Comparison of ENCODE assay signal across 17 cellular contexts in genomic region chr1:89980605-89981004, GRCh38. TPM values are rescaled to one million over a fixed set of nuclear protein-coding genes. Genes with fewer than 3 reads are reported as not detected.
DNase-seq lines count a peak whose midpoint lies in the region; ATAC-seq and TF ChIP-seq lines count a peak whose summit lies in the region.
"Had no signal": no experiment of that assay in that cellular context is flagged by ENCODE, and none has a peak within 500 bp of the region (broad histone marks: within the 10 kb centered on the region; RNA-seq: fewer than 3 reads in every experiment).

No MANE protein-coding gene starts in this region.

- no peak for DNase-seq in left ventricle myocardium superior
- no peak for DNase-seq in cardiac septum (ENCODE audit: low spot score)
- DNase-seq in NCI-H2171 (lab: John Stamatoyannopoulos, UW), result peak; percentile 80
- DNase-seq in epithelial cell of esophagus (ENCODE audit: low read depth), result peak; percentile 40
- peak; percentile 35 for DNase-seq in stromal cell of bone marrow (ENCODE audit: low read depth)
- no peak for DNase-seq in activated naive CD4-positive, alpha-beta T cell (lab: John Stamatoyannopoulos, UW)
- DNase-seq: activated CD4-positive, alpha-beta T cell treated with anti-CD3 and anti-CD28 coated beads for 36 hours; activated CD8-positive, alpha-beta memory T cell treated with anti-CD3 and anti-CD28 coated beads, Interleukin-2, amount 50 U/mL, for 4 hours; activated naive CD4-positive, alpha-beta T cell treated with anti-CD3 and anti-CD28 coated beads, Interleukin-2, amount 50 U/mL, for 16 hours; COR-L47; GOT3; NCI-H187; NK-92 treated with Interleukin-12 subunit alpha and Interleukin-12 subunit beta, amount 100 ng/mL, for 24 hours; T-helper 9 cell; tibial artery had no signal

- intact Hi-C loops in left ventricle myocardium superior (cut with micrococcal nuclease) (no loop called here), cardiac septum (cut with DNase I) (no loop called here)

- no peak overlapping the region for H3K4me3 ChIP-seq in epithelial cell of esophagus (ENCODE audit: low read length)
- H3K4me3 ChIP-seq: tibial artery had no signal

- ATAC-seq in left ventricle myocardium superior (peak; percentile 63), GM18873 (IDR thresholded peaks at IDR 0.05; ENCODE audit: low FRiP score, unreplicated experiment) (no peak), HG02885 (IDR thresholded peaks at IDR 0.05; ENCODE audit: poor library complexity, unreplicated experiment) (no peak)
- ATAC-seq: activated CD4-positive, alpha-beta T cell treated with anti-CD3 and anti-CD28 coated beads for 36 hours had no signal

- TF ChIP-seq CTCF in epithelial cell of esophagus (IDR thresholded peaks at IDR 0.05; ENCODE audit: insufficient read depth, low read depth, low read length, missing control alignments), result no peak

RNA-seq across cellular contexts. Expression of gene ZNF326, which starts 14.3 kb away (rescaled TPM):
- total RNA-seq in left ventricle myocardium superior, result 17.0 TPM
- 14.0 TPM for total RNA-seq in cardiac septum

Comparison
In these comparisons a context has a peak if more than half of its experiments do, and no peak if none do; other contexts are left out.
1. DNase-seq: peak in NCI-H2171 (single experiment), epithelial cell of esophagus (single experiment) and stromal cell of bone marrow (single experiment); none in left ventricle myocardium superior (single experiment), cardiac septum (single experiment) and activated naive CD4-positive, alpha-beta T cell (0 of 4).